11 cellular contexts compared by ENCODE assay signal in genomic region chr5:73826761-73827450, GRCh38.
DNase-seq lines count a peak whose midpoint lies in the region; ATAC-seq, FAIRE-seq and TF ChIP-seq lines count a peak whose summit lies in the region.
"Had no signal": no experiment of that assay in that cellular context is flagged by ENCODE, and none has a peak within 500 bp of the region (broad histone marks: within the 10 kb centered on the region; RNA-seq: fewer than 3 reads in every experiment).

No MANE protein-coding gene starts in this region.

- peaks cover 29% of the 10 kb centered on the region for H3K4me1 ChIP-seq in foreskin keratinocyte
- H3K4me1 ChIP-seq in upper lobe of right lung = peaks cover 8% of the 10 kb centered on the region

- H3K27ac ChIP-seq in foreskin keratinocyte = peak overlapping the region; percentile 81
- peak overlapping the region; percentile 11 for H3K27ac ChIP-seq in upper lobe of right lung

- intact Hi-C loops in upper lobe of right lung (cut with DNase I) = no loop called here

- ATAC-seq in foreskin keratinocyte = peak; percentile 92
- peak; percentile 36 for ATAC-seq in upper lobe of right lung
- no peak for ATAC-seq in GM19351 (IDR thresholded peaks at IDR 0.05; ENCODE audit: unreplicated experiment)
- no peak for ATAC-seq in HG03025 (IDR thresholded peaks at IDR 0.05; ENCODE audit: low FRiP score, unreplicated experiment)
- ATAC-seq: activated T-cell treated with anti-CD3 and anti-CD28 coated beads, Interleukin-2, amount 50 U/mL, for 72 hours had no signal

- H3K27me3 ChIP-seq in foreskin keratinocyte (no peaks in the 10 kb centered on the region), upper lobe of right lung (no peaks in the 10 kb centered on the region)

- no peaks in the 10 kb centered on the region for H3K36me3 ChIP-seq in upper lobe of right lung

- H3K9me3 ChIP-seq in upper lobe of right lung = no peaks in the 10 kb centered on the region

- TF ChIP-seq CTCF in foreskin keratinocyte (conservative IDR thresholded peaks at IDR 0.05) = no peak
- no peak for TF ChIP-seq CTCF in upper lobe of right lung (IDR thresholded peaks at IDR 0.05)

- FAIRE-seq in urothelium cell line (lab: Jason Lieb, UNC) = no peak
- FAIRE-seq: H54 had no signal

- peak; percentile 41 for DNase-seq in DMS79 treated with DMSO at 0.1 percent for 48 hours (lab: John Stamatoyannopoulos, UW)
- DNase-seq in DMS79 (lab: John Stamatoyannopoulos, UW) = no peak
- DNase-seq in SW480 (ENCODE audit: low spot score) = peak; percentile 2
- DNase-seq in foreskin keratinocyte = peak; percentile 91 to 95
- no peak for DNase-seq in upper lobe of right lung
- no peak for DNase-seq in urothelium cell line (ENCODE audit: low spot score)
- DNase-seq: 8988T; activated T-cell treated with anti-CD3 and anti-CD28 coated beads, Interleukin-2, amount 50 U/mL, for 72 hours had no signal

- no peak overlapping the region for H3K4me3 ChIP-seq in upper lobe of right lung

Comparison
In these comparisons a context has a peak if more than half of its experiments do, and no peak if none do; other contexts are left out.
1. DNase-seq: peak in DMS79 treated with DMSO at 0.1 percent for 48 hours (single experiment), SW480 (single experiment) and foreskin keratinocyte (2 of 2); none in DMS79 (single experiment), upper lobe of right lung (single experiment) and urothelium cell line (single experiment).
2. ATAC-seq: peak in foreskin keratinocyte (single experiment) and upper lobe of right lung (single experiment); none in GM19351 (single experiment) and HG03025 (single experiment).